6 cellular contexts compared by ENCODE assay signal in the genomic region with DNA sequence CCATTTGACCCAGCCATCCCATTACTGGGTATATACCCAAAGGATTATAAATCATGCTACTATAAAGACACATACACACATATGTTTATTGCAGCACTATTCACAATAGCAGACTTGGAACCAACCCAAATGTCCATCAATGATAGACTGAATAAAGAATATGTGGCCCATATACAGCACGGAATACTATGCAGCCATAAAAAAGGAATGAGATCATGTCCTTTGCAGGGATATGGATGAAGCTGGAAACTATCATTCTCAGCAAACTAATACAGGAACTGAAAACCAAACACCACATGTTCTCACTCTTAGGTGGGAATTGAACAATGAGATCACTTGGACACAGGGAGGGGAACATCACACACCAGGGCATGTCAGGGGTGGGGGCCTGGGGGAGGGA. TPM values are rescaled to one million over a fixed set of nuclear protein-coding genes. Genes with fewer than 3 reads are reported as not detected.
"Had no signal": no experiment of that assay in that cellular context is flagged by ENCODE, and none has a peak within 500 bp of the region (broad histone marks: within the 10 kb centered on the region; RNA-seq: fewer than 3 reads in every experiment).

No MANE protein-coding gene starts in this region.

RNA-seq across cellular contexts. Expression of gene SYT13, which starts 36.8 kb away (rescaled TPM):
- total RNA-seq: lower lobe of right lung; mesenteric fat pad; naive thymus-derived CD4-positive, alpha-beta T cell had no signal
- polyA plus RNA-seq: immature natural killer cell; keratinocyte; mammary epithelial cell; naive thymus-derived CD4-positive, alpha-beta T cell had no signal
